ENCODE assay signal across 8 cellular contexts in genomic region chr16:56625140-56625942, GRCh38. TPM values are rescaled to one million over a fixed set of nuclear protein-coding genes. Genes with fewer than 3 reads are reported as not detected.
A peak's percentile ranks its signal among the peaks of the same experiment; 100 is the strongest.
DNase-seq lines count a peak whose midpoint lies in the region; ATAC-seq and TF ChIP-seq lines count a peak whose summit lies in the region.

Gene MT1E (plus strand): TSS chr16:56625781. CDS start chr16:56625852, 71 bp downstream.

- H3K36me3 ChIP-seq in thyroid gland, result no peaks in the 10 kb centered on the region

- no peaks in the 10 kb centered on the region for H3K9me3 Mint-ChIP-seq in activated naive CD4-positive, alpha-beta T cell treated with anti-CD3 and anti-CD28 coated beads, Interleukin-2, amount 50 U/mL, for 24 hours
- no peaks in the 10 kb centered on the region for H3K9me3 Mint-ChIP-seq in neural crest cell

- peak within 1 kb of the TSS; percentile 89 for H3K4me3 Mint-ChIP-seq in activated naive CD4-positive, alpha-beta T cell treated with anti-CD3 and anti-CD28 coated beads, Interleukin-2, amount 50 U/mL, for 24 hours
- peak within 1 kb of the TSS; percentile 85 for H3K4me3 Mint-ChIP-seq in neural crest cell

- intact Hi-C loops in thyroid gland (cut with DNase I), result no loop called here

- H3K27ac Mint-ChIP-seq in activated naive CD4-positive, alpha-beta T cell treated with anti-CD3 and anti-CD28 coated beads, Interleukin-2, amount 50 U/mL, for 24 hours, result peak within 1 kb of the TSS; percentile 68
- H3K27ac Mint-ChIP-seq in neural crest cell (ENCODE audit: unreplicated experiment), result no peak within 1 kb of the TSS

- peak; percentile 52 for ATAC-seq in GM21390 (IDR thresholded peaks at IDR 0.05; ENCODE audit: unreplicated experiment)

- DNase-seq in 8988T (peak; percentile 82), NCI-H526 (lab: John Stamatoyannopoulos, UW) (peak; percentile 37 to 81), glomerular visceral epithelial cell (ENCODE audit: extremely low spot score) (peak; percentile 83), neural crest cell (ENCODE audit: low read depth, low spot score) (no peak), thyroid gland (peak; percentile 86 to 88), NCI-H2196 treated with DMSO at 0.1 percent for 48 hours (lab: John Stamatoyannopoulos, UW; ENCODE audit: unreplicated experiment) (no peak)

- WGBS in thyroid gland, 2 donors, result 2 to 4% methylated on average over 29 to 41 of the region's 62 CpGs

- H3K9me3 ChIP-seq in thyroid gland, result no peaks in the 10 kb centered on the region

- no peak for TF ChIP-seq CTCF in neural crest cell (conservative IDR thresholded peaks at IDR 0.05)
- TF ChIP-seq CTCF in thyroid gland (IDR thresholded peaks at IDR 0.05), result peak in 2 of 6 experiments; percentile 1 to 16

- peak within 1 kb of the TSS; percentile 59 to 80 (median 70) for H3K4me3 ChIP-seq in thyroid gland (replicated peaks in 1 of 3)

- H3K27me3 Mint-ChIP-seq in activated naive CD4-positive, alpha-beta T cell treated with anti-CD3 and anti-CD28 coated beads, Interleukin-2, amount 50 U/mL, for 24 hours, result no peaks in the 10 kb centered on the region
- peaks cover 89% of the 10 kb centered on the region for H3K27me3 Mint-ChIP-seq in neural crest cell (ENCODE audit: low read depth)

- H3K27ac ChIP-seq in thyroid gland, result peak within 1 kb of the TSS; percentile 86 to 95 (median 93)

- peaks cover 15% of the 10 kb centered on the region for H3K4me1 Mint-ChIP-seq in activated naive CD4-positive, alpha-beta T cell treated with anti-CD3 and anti-CD28 coated beads, Interleukin-2, amount 50 U/mL, for 24 hours
- peaks cover 17% of the 10 kb centered on the region for H3K4me1 Mint-ChIP-seq in neural crest cell

- H3K27me3 ChIP-seq in thyroid gland, result no peaks in the 10 kb centered on the region

- peaks cover 0 to 7% of the 10 kb centered on the region in 2 donors for H3K4me1 ChIP-seq in thyroid gland

- H3K36me3 Mint-ChIP-seq in activated naive CD4-positive, alpha-beta T cell treated with anti-CD3 and anti-CD28 coated beads, Interleukin-2, amount 50 U/mL, for 24 hours, result no peaks in the 10 kb centered on the region
- H3K36me3 Mint-ChIP-seq in neural crest cell (ENCODE audit: low read depth), result no peaks in the 10 kb centered on the region

- peak; percentile 93 to 98 for TF ChIP-seq POLR2A in thyroid gland (IDR thresholded peaks at IDR 0.05)

RNA-seq across cellular contexts. Expression of gene MT1E, which starts in this region (rescaled TPM):
- total RNA-seq in neural crest cell, result 0.49 and 0.59 TPM in 2 replicates
- total RNA-seq in thyroid gland, result 1,000 to 10,000 TPM in 1 of 4 donors, 100 to 1,000 TPM in 3; 111 to 1,129 (median 368) TPM

Comparison
In these comparisons a context has a peak if more than half of its experiments do, and no peak if none do; other contexts are left out.
1. RNA of gene MT1E (total RNA-seq): 111 to 1,129 TPM in thyroid gland; 0.49 to 0.59 TPM in neural crest cell; every median in the first group is over 10 times any median in the second.
2. DNase-seq: peak in 8988T (single experiment), NCI-H526 (2 of 2), glomerular visceral epithelial cell (single experiment) and thyroid gland (2 of 2); none in neural crest cell (single experiment) and NCI-H2196 treated with DMSO at 0.1 percent for 48 hours (single experiment).